ENCODE assay signal across 3 cellular contexts in genomic region chr1:55854911-55855310, GRCh38.
TF ChIP-seq lines count a peak whose summit lies in the region.

No MANE protein-coding gene starts in this region.

TF ChIP-seq in SK-N-SH treated with all-trans-retinoic acid at 6 μM for 48 hours, 23 proteins besides CTCF, POLR2A, EP300 and RAD21 (continued from another document):
- TF ChIP-seq CSRNP3 (CRISPR knock-in tag; IDR thresholded peaks at IDR 0.05) = no peak

TF ChIP-seq in SK-N-SH, 30 proteins besides CTCF, POLR2A, EP300 and RAD21:
- no peak for TF ChIP-seq REST (IDR thresholded peaks at IDR 0.05; ENCODE audit: low read depth, low read length)
- no peak for TF ChIP-seq NRF1 (IDR thresholded peaks at IDR 0.05; ENCODE audit: low read depth, low read length)
- TF ChIP-seq USF2 (IDR thresholded peaks at IDR 0.05; ENCODE audit: borderline replicate concordance, low read depth, low read length) = no peak
- TF ChIP-seq GATA2 (CRISPR knock-in tag; IDR thresholded peaks at IDR 0.05) = no peak
- no peak for TF ChIP-seq SIN3A (IDR thresholded peaks at IDR 0.05; ENCODE audit: borderline replicate concordance, low read depth, low read length)
- no peak for TF ChIP-seq PBX3 (IDR thresholded peaks at IDR 0.05)

TF ChIP-seq in HepG2, 621 proteins besides CTCF, POLR2A, EP300 and RAD21 (continued from another document):
- no peak for TF ChIP-seq MED8 (CRISPR knock-in tag; IDR thresholded peaks at IDR 0.05; ENCODE audit: insufficient replicate concordance)
